ENCODE assay signal across 8 cellular contexts in genomic region chr10:3873728-3874461, GRCh38.
A peak's percentile ranks its signal among the peaks of the same experiment; 100 is the strongest.
DNase-seq lines count a peak whose midpoint lies in the region; ATAC-seq lines count a peak whose summit lies in the region.

No MANE protein-coding gene starts in this region.

- H3K9me3 Mint-ChIP-seq in activated CD4-positive, alpha-beta T cell treated with anti-CD3 and anti-CD28 coated beads, Interleukin-2, amount 10 ng/mL, durations not matched to agents 7 days and 5 days: no peaks in the 10 kb centered on the region
- H3K9me3 Mint-ChIP-seq in activated naive CD8-positive, alpha-beta T cell treated with anti-CD3 and anti-CD28 coated beads, Interleukin-2, amount 10 ng/mL, durations not matched to agents 7 days and 5 days: no peaks in the 10 kb centered on the region

- peak; percentile 56 for ATAC-seq in HG02623 (IDR thresholded peaks at IDR 0.05; ENCODE audit: unreplicated experiment)
- ATAC-seq in activated naive CD8-positive, alpha-beta T cell treated with anti-CD3 and anti-CD28 coated beads, Interleukin-2, amount 10 ng/mL, durations not matched to agents 7 days and 5 days (ENCODE audit: low read depth): no peak

- CTCF ChIA-PET in activated CD4-positive, alpha-beta T cell treated with anti-CD3 and anti-CD28 coated beads, Interleukin-2, amount 10 ng/mL, durations not matched to agents 7 days and 5 days (lab: Charles Lee): interaction anchor here (0.6 to 2.6 kb wide), 2 partner anchors 18 to 197 kb away, joined by 3 to 7 read pairs; no protein-coding TSS in a partner anchor

- H3K36me3 Mint-ChIP-seq in activated CD4-positive, alpha-beta T cell treated with anti-CD3 and anti-CD28 coated beads, Interleukin-2, amount 10 ng/mL, durations not matched to agents 7 days and 5 days (ENCODE audit: low read depth): no peaks in the 10 kb centered on the region
- H3K36me3 Mint-ChIP-seq in activated naive CD8-positive, alpha-beta T cell treated with anti-CD3 and anti-CD28 coated beads, Interleukin-2, amount 10 ng/mL, durations not matched to agents 7 days and 5 days: peaks cover 5% of the 10 kb centered on the region

- peak; percentile 42 for DNase-seq in activated CD4-positive, alpha-beta T cell treated with anti-CD3 and anti-CD28 coated beads, Interleukin-2, amount 10 ng/mL, durations not matched to agents 7 days and 5 days
- no peak for DNase-seq in activated CD4-positive, alpha-beta T cell treated with anti-CD3 and anti-CD28 coated beads, Interleukin-2, amount 50 U/mL, for 4 hours
- DNase-seq in NCI-H1436 (lab: John Stamatoyannopoulos, UW): peak; percentile 41
- DNase-seq in activated naive CD8-positive, alpha-beta T cell treated with anti-CD3 and anti-CD28 coated beads, Interleukin-2, amount 10 ng/mL, durations not matched to agents 7 days and 5 days: no peak
- peak; percentile 52 for DNase-seq in kidney glomerular epithelial cell (lab: John Stamatoyannopoulos, UW)
- no peak for DNase-seq in anterior cingulate cortex (lab: John Stamatoyannopoulos, UW)
- DNase-seq in DMS79 (lab: John Stamatoyannopoulos, UW): no peak

- peak overlapping the region; percentile 81 for H3K27ac Mint-ChIP-seq in activated CD4-positive, alpha-beta T cell treated with anti-CD3 and anti-CD28 coated beads, Interleukin-2, amount 10 ng/mL, durations not matched to agents 7 days and 5 days
- H3K27ac Mint-ChIP-seq in activated naive CD8-positive, alpha-beta T cell treated with anti-CD3 and anti-CD28 coated beads, Interleukin-2, amount 10 ng/mL, durations not matched to agents 7 days and 5 days: peak overlapping the region; percentile 28

- H3K4me1 Mint-ChIP-seq in activated CD4-positive, alpha-beta T cell treated with anti-CD3 and anti-CD28 coated beads, Interleukin-2, amount 10 ng/mL, durations not matched to agents 7 days and 5 days: peaks cover 59% of the 10 kb centered on the region
- peaks cover 40% of the 10 kb centered on the region for H3K4me1 Mint-ChIP-seq in activated naive CD8-positive, alpha-beta T cell treated with anti-CD3 and anti-CD28 coated beads, Interleukin-2, amount 10 ng/mL, durations not matched to agents 7 days and 5 days

- no peak overlapping the region for H3K4me3 Mint-ChIP-seq in activated CD4-positive, alpha-beta T cell treated with anti-CD3 and anti-CD28 coated beads, Interleukin-2, amount 10 ng/mL, durations not matched to agents 7 days and 5 days
- no peak overlapping the region for H3K4me3 Mint-ChIP-seq in activated naive CD8-positive, alpha-beta T cell treated with anti-CD3 and anti-CD28 coated beads, Interleukin-2, amount 10 ng/mL, durations not matched to agents 7 days and 5 days

- POLR2A ChIA-PET in activated CD4-positive, alpha-beta T cell treated with anti-CD3 and anti-CD28 coated beads, Interleukin-2, amount 10 ng/mL, durations not matched to agents 7 days and 5 days (lab: Charles Lee): interaction anchor here (1.4 kb wide), 1 partner anchor 89 kb away, joined by 5 read pairs; the partner anchor contains the start of gene KLF6
- POLR2A ChIA-PET in activated naive CD8-positive, alpha-beta T cell treated with anti-CD3 and anti-CD28 coated beads, Interleukin-2, amount 10 ng/mL, durations not matched to agents 7 days and 5 days (lab: Charles Lee): interaction anchor here (1.0 to 2.4 kb wide), 3 partner anchors 74 to 89 kb away, joined by 3 to 24 read pairs (median 11); partner anchors contain the start of gene KLF6

- H3K27me3 Mint-ChIP-seq in activated CD4-positive, alpha-beta T cell treated with anti-CD3 and anti-CD28 coated beads, Interleukin-2, amount 10 ng/mL, durations not matched to agents 7 days and 5 days: no peaks in the 10 kb centered on the region
- no peaks in the 10 kb centered on the region for H3K27me3 Mint-ChIP-seq in activated naive CD8-positive, alpha-beta T cell treated with anti-CD3 and anti-CD28 coated beads, Interleukin-2, amount 10 ng/mL, durations not matched to agents 7 days and 5 days

Comparison
In these comparisons a context has a peak if more than half of its experiments do, and no peak if none do; other contexts are left out.
1. DNase-seq: peak in activated CD4-positive, alpha-beta T cell treated with anti-CD3 and anti-CD28 coated beads, Interleukin-2, amount 10 ng/mL, durations not matched to agents 7 days and 5 days (single experiment), NCI-H1436 (single experiment) and kidney glomerular epithelial cell (single experiment); none in activated CD4-positive, alpha-beta T cell treated with anti-CD3 and anti-CD28 coated beads, Interleukin-2, amount 50 U/mL, for 4 hours (0 of 2), activated naive CD8-positive, alpha-beta T cell treated with anti-CD3 and anti-CD28 coated beads, Interleukin-2, amount 10 ng/mL, durations not matched to agents 7 days and 5 days (single experiment), anterior cingulate cortex (0 of 58) and DMS79 (single experiment).